ENCODE assay signal across 20 cellular contexts in genomic region chr3:65033577-65033976, GRCh38.
DNase-seq lines count a peak whose midpoint lies in the region; ATAC-seq, FAIRE-seq and TF ChIP-seq lines count a peak whose summit lies in the region.
"Had no signal": no experiment of that assay in that cellular context is flagged by ENCODE, and none has a peak within 500 bp of the region (broad histone marks: within the 10 kb centered on the region; RNA-seq: fewer than 3 reads in every experiment).

No MANE protein-coding gene starts in this region.

- no peaks in the 10 kb centered on the region for H3K27me3 ChIP-seq in K562 (ENCODE audit: control insufficient read depth in 2 of 2, insufficient read depth in 2 of 2, low read length in 2 of 2)

- no peaks in the 10 kb centered on the region for H3K36me3 Mint-ChIP-seq in nephron progenitor cell (ENCODE audit: low read depth)
- no peaks in the 10 kb centered on the region for H3K36me3 Mint-ChIP-seq in activated naive CD8-positive, alpha-beta T cell treated with anti-CD3 and anti-CD28 coated beads, Interleukin-2, amount 50 U/mL, for 24 hours (ENCODE audit: low read depth)

- no peak for TF ChIP-seq POLR2A in K562 (conservative IDR thresholded peaks at IDR 0.05)

- no peaks in the 10 kb centered on the region for H3K79me2 ChIP-seq in K562 (ENCODE audit: control insufficient read depth, insufficient read depth, low read length)

- no peak overlapping the region for H3K9ac ChIP-seq in K562 (ENCODE audit: insufficient read depth in 1 of 2, low read depth in 2 of 2, low read length in 2 of 2)

- TF ChIP-seq RAD21 in K562 (CRISPR knock-in tag; conservative IDR thresholded peaks at IDR 0.05 in 1 of 2, IDR thresholded peaks at IDR 0.05 in 1 of 2) = no peak

- H3K4me1 ChIP-seq in K562 (replicated peaks in 1 of 2; ENCODE audit: control insufficient read depth in 2 of 2, insufficient read depth in 2 of 2, low read length in 2 of 2) = peaks cover 0 to 37% of the 10 kb centered on the region in 2 experiments; a peak in 2 of 5 replicates

- H3K4me2 ChIP-seq in K562 (ENCODE audit: insufficient read depth, low read length) = no peak overlapping the region

- intact Hi-C loops in K562 (cut with micrococcal nuclease) = loop anchor here (10.0 kb wide), 1 partner anchor 119 kb away; no protein-coding TSS in a partner anchor

- H3K4me1 Mint-ChIP-seq in nephron progenitor cell = peaks cover 19% of the 10 kb centered on the region
- H3K4me1 Mint-ChIP-seq in activated naive CD8-positive, alpha-beta T cell treated with anti-CD3 and anti-CD28 coated beads, Interleukin-2, amount 50 U/mL, for 24 hours = no peaks in the 10 kb centered on the region

- BruUV-seq in K562 (replicated peaks; lab: Mats Ljungman, UMichigan) = no TSS peak

- no peaks in the 10 kb centered on the region for H3K9me3 Mint-ChIP-seq in nephron progenitor cell
- peaks cover 19% of the 10 kb centered on the region for H3K9me3 Mint-ChIP-seq in activated naive CD8-positive, alpha-beta T cell treated with anti-CD3 and anti-CD28 coated beads, Interleukin-2, amount 50 U/mL, for 24 hours

- H3K27ac ChIP-seq in K562 (ENCODE audit: extremely low read depth, low read depth, low read length) = no peak overlapping the region
- H3K27ac ChIP-seq: C4-2B had no signal

- no peaks in the 10 kb centered on the region for H4K20me1 ChIP-seq in K562 (replicated peaks; ENCODE audit: control insufficient read depth, insufficient read depth, low read length)

- 90% methylated on average over 2 of the region's 2 CpGs for WGBS in K562 (ENCODE audit: insufficient coverage, low coverage, missing lambda C conversion rate)

- CTCF ChIA-PET in K562 (lab: Yijun Ruan, JAX; ENCODE audit: low intra/inter-chr PET ratio) = no interaction called here

- ATAC-seq in K562 (no peak), HG03175 (IDR thresholded peaks at IDR 0.05; ENCODE audit: unreplicated experiment) (no peak), GM21576 (IDR thresholded peaks at IDR 0.05; ENCODE audit: unreplicated experiment) (no peak)
- no peak for ATAC-seq in activated naive CD8-positive, alpha-beta T cell treated with anti-CD3 and anti-CD28 coated beads, Interleukin-2, amount 50 U/mL, for 24 hours

- in situ Hi-C loops in K562 (cut with MboI) = no loop called here

- H3K4me3 ChIP-seq in K562 = no peak overlapping the region

- H2AFZ ChIP-seq in K562 (ENCODE audit: low read depth, low read length) = peak overlapping the region; percentile 28; the same call in 1 of the 2 replicates

- H3K27ac Mint-ChIP-seq in nephron progenitor cell = peak overlapping the region; percentile 69
- no peak overlapping the region for H3K27ac Mint-ChIP-seq in activated naive CD8-positive, alpha-beta T cell treated with anti-CD3 and anti-CD28 coated beads, Interleukin-2, amount 50 U/mL, for 24 hours

- TF ChIP-seq CTCF in K562 (IDR thresholded peaks at IDR 0.05 in 2 of 3, conservative IDR thresholded peaks at IDR 0.05 in 1 of 3; ENCODE audit: insufficient read depth in 2 of 3, low read depth in 1 of 3, low read length in 3 of 3) (no peak), nephron progenitor cell (IDR thresholded peaks at IDR 0.05) (no peak)

- H3K9me3 ChIP-seq in K562 (replicated peaks; ENCODE audit: control insufficient read depth, insufficient read depth, low read depth, low read length) = no peaks in the 10 kb centered on the region

- POLR2A ChIA-PET in K562 (lab: Yijun Ruan, JAX) = no interaction called here

- TF ChIP-seq EP300 in K562 (IDR thresholded peaks at IDR 0.05; ENCODE audit: low read length) = no peak

- peak; percentile 37 for DNase-seq in A172 (ENCODE audit: low spot score)
- DNase-seq in HCEC 1CT = peak; percentile 15
- no peak for DNase-seq in K562 (ENCODE audit: extremely low read depth in 1 of 4, low spot score in 3 of 4)
- DNase-seq in nephron progenitor cell = no peak
- DNase-seq in activated CD4-positive, alpha-beta T cell treated with anti-CD3 and anti-CD28 coated beads, Interleukin-2, amount 50 U/mL, for 48 hours = no peak
- no peak for DNase-seq in activated naive CD8-positive, alpha-beta T cell treated with anti-CD3 and anti-CD28 coated beads, Interleukin-2, amount 50 U/mL, for 24 hours
- DNase-seq: 8988T, DND-41, GF-D8, IMR-90, Kasumi-1, NCI-H1105 treated with DMSO at 0.1 percent for 48 hours, NCI-H1694 treated with DMSO at 0.1 percent for 48 hours, NCI-H446 treated with DMSO at 0.1 percent for 48 hours, NCI-H748 treated with DMSO at 0.1 percent for 48 hours had no signal

- no peak for FAIRE-seq in K562 (lab: Jason Lieb, UNC)
- FAIRE-seq: GM12892, H54 had no signal

- no peak overlapping the region for H3K4me3 Mint-ChIP-seq in nephron progenitor cell
- no peak overlapping the region for H3K4me3 Mint-ChIP-seq in activated naive CD8-positive, alpha-beta T cell treated with anti-CD3 and anti-CD28 coated beads, Interleukin-2, amount 50 U/mL, for 24 hours

- H3K36me3 ChIP-seq in K562 (ENCODE audit: control insufficient read depth, insufficient read depth, low read length) = no peaks in the 10 kb centered on the region

- no peaks in the 10 kb centered on the region for H3K9me1 ChIP-seq in K562 (ENCODE audit: control insufficient read depth, insufficient read depth, low read length)

- H3K27me3 Mint-ChIP-seq in nephron progenitor cell (ENCODE audit: low read depth, poor library complexity) = peaks cover 3% of the 10 kb centered on the region
- H3K27me3 Mint-ChIP-seq in activated naive CD8-positive, alpha-beta T cell treated with anti-CD3 and anti-CD28 coated beads, Interleukin-2, amount 50 U/mL, for 24 hours = no peaks in the 10 kb centered on the region

TF ChIP-seq in K562, 482 proteins besides CTCF, POLR2A, EP300 and RAD21:
- TF ChIP-seq ZNF134 (CRISPR knock-in tag; conservative IDR thresholded peaks at IDR 0.05) (no peak), RCOR1 (IDR thresholded peaks at IDR 0.05; ENCODE audit: borderline replicate concordance in 1 of 2, low read depth in 2 of 2, low read length in 2 of 2) (no peak), ZNF253 (CRISPR knock-in tag; conservative IDR thresholded peaks at IDR 0.05) (no peak)
- TF ChIP-seq, protein P1, sequence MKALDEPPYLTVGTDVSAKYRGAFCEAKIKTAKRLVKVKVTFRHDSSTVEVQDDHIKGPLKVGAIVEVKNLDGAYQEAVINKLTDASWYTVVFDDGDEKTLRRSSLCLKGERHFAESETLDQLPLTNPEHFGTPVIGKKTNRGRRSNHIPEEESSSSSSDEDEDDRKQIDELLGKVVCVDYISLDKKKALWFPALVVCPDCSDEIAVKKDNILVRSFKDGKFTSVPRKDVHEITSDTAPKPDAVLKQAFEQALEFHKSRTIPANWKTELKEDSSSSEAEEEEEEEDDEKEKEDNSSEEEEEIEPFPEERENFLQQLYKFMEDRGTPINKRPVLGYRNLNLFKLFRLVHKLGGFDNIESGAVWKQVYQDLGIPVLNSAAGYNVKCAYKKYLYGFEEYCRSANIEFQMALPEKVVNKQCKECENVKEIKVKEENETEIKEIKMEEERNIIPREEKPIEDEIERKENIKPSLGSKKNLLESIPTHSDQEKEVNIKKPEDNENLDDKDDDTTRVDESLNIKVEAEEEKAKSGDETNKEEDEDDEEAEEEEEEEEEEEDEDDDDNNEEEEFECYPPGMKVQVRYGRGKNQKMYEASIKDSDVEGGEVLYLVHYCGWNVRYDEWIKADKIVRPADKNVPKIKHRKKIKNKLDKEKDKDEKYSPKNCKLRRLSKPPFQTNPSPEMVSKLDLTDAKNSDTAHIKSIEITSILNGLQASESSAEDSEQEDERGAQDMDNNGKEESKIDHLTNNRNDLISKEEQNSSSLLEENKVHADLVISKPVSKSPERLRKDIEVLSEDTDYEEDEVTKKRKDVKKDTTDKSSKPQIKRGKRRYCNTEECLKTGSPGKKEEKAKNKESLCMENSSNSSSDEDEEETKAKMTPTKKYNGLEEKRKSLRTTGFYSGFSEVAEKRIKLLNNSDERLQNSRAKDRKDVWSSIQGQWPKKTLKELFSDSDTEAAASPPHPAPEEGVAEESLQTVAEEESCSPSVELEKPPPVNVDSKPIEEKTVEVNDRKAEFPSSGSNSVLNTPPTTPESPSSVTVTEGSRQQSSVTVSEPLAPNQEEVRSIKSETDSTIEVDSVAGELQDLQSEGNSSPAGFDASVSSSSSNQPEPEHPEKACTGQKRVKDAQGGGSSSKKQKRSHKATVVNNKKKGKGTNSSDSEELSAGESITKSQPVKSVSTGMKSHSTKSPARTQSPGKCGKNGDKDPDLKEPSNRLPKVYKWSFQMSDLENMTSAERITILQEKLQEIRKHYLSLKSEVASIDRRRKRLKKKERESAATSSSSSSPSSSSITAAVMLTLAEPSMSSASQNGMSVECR (CRISPR knock-in tag; IDR thresholded peaks at IDR 0.05) = no peak

Comparison
In these comparisons a context has a peak if more than half of its experiments do, and no peak if none do; other contexts are left out.
1. DNase-seq: peak in A172 (single experiment) and HCEC 1CT (single experiment); none in K562 (0 of 4), nephron progenitor cell (single experiment), activated CD4-positive, alpha-beta T cell treated with anti-CD3 and anti-CD28 coated beads, Interleukin-2, amount 50 U/mL, for 48 hours (0 of 2) and activated naive CD8-positive, alpha-beta T cell treated with anti-CD3 and anti-CD28 coated beads, Interleukin-2, amount 50 U/mL, for 24 hours (single experiment).